11 cellular contexts compared by ENCODE assay signal in genomic region chr6:26555505-26556262, GRCh38. TPM values are rescaled to one million over a fixed set of nuclear protein-coding genes. Genes with fewer than 3 reads are reported as not detected.
DNase-seq lines count a peak whose midpoint lies in the region; ATAC-seq and TF ChIP-seq lines count a peak whose summit lies in the region.
"Had no signal": no experiment of that assay in that cellular context is flagged by ENCODE, and none has a peak within 500 bp of the region (broad histone marks: within the 10 kb centered on the region; RNA-seq: fewer than 3 reads in every experiment).

No MANE protein-coding gene starts in this region.

- no peaks in the 10 kb centered on the region for H3K27me3 ChIP-seq in psoas muscle (ENCODE audit: insufficient read depth in 3 of 3, low read length in 2 of 3)
- H3K27me3 ChIP-seq: gastrocnemius medialis had no signal

- ATAC-seq in psoas muscle (no peak), GM18870 (IDR thresholded peaks at IDR 0.05; ENCODE audit: unreplicated experiment) (no peak), GM19324 (IDR thresholded peaks at IDR 0.05; ENCODE audit: low FRiP score, unreplicated experiment) (no peak)
- ATAC-seq: gastrocnemius medialis had no signal

- peak overlapping the region; percentile 67 for H3K4me3 ChIP-seq in psoas muscle

- H3K36me3 ChIP-seq in psoas muscle (ENCODE audit: insufficient read depth in 1 of 2, low read depth in 1 of 2): no peaks in the 10 kb centered on the region
- H3K36me3 ChIP-seq: gastrocnemius medialis had no signal

- H3K4me1 ChIP-seq in psoas muscle: peaks cover 3% of the 10 kb centered on the region

- 50 to 51% (median 50%) methylated on average over 19 of the region's 19 CpGs for WGBS in psoas muscle, 3 donors

- DNase-seq in DMS 273 (lab: John Stamatoyannopoulos, UW; ENCODE audit: unreplicated experiment): peak; percentile 67
- no peak for DNase-seq in DMS 273 treated with DMSO at 0.1 percent for 48 hours (lab: John Stamatoyannopoulos, UW)
- peak; percentile 61 for DNase-seq in NCI-H69 (lab: John Stamatoyannopoulos, UW)
- DNase-seq in dermis blood vessel endothelial cell: peak; percentile 22
- no peak for DNase-seq in psoas muscle
- DNase-seq in hippocampal formation (lab: John Stamatoyannopoulos, UW): no peak
- DNase-seq: 8988T, gastrocnemius medialis had no signal

- intact Hi-C loops in psoas muscle (cut with DNase I): loop anchor here in 1 of 2 donors (2.0 to 5.0 kb wide), 2 partner anchors 13 to 243 kb away; no protein-coding TSS in a partner anchor

- no peaks in the 10 kb centered on the region for H3K9me3 ChIP-seq in psoas muscle
- H3K9me3 ChIP-seq: gastrocnemius medialis had no signal

- H3K27ac ChIP-seq in psoas muscle: no peak overlapping the region

- TF ChIP-seq CTCF in psoas muscle (IDR thresholded peaks at IDR 0.05): no peak

RNA-seq across cellular contexts. Expression of gene HMGN4, which starts 17.5 kb away (rescaled TPM):
- total RNA-seq in dermis blood vessel endothelial cell (60.4 and 78.7 TPM in 2 replicates), psoas muscle (10 to 100 TPM; 18.5 to 38.4 (median 27.8) TPM)
- 10 to 100 TPM; 15.5 to 63.9 (median 43.9) TPM for polyA plus RNA-seq in psoas muscle

RNA-seq across cellular contexts. Expression of gene ABT1, which starts 41.1 kb away (rescaled TPM):
- 18.7 and 22.0 TPM in 2 replicates for total RNA-seq in dermis blood vessel endothelial cell
- 10 to 100 TPM in 1 of 4 donors, 1 to 10 TPM in 3; 6.2 to 11.8 (median 9.6) TPM for total RNA-seq in psoas muscle
- polyA plus RNA-seq in psoas muscle: 10 to 100 TPM; 10.3 to 18.4 (median 13.6) TPM

RNA-seq across cellular contexts. Expression of gene BTN1A1, which starts 55.6 kb away (rescaled TPM):
- total RNA-seq in dermis blood vessel endothelial cell: not detected in 2 replicates
- total RNA-seq in psoas muscle: not detected
- polyA plus RNA-seq in psoas muscle: not detected
- total RNA-seq: gastrocnemius medialis, SK-MEL-5 had no signal

Comparison
In these comparisons a context has a peak if more than half of its experiments do, and no peak if none do; other contexts are left out.
1. DNase-seq: peak in DMS 273 (single experiment), NCI-H69 (single experiment) and dermis blood vessel endothelial cell (single experiment); none in DMS 273 treated with DMSO at 0.1 percent for 48 hours (single experiment), psoas muscle (0 of 2) and hippocampal formation (0 of 2).